35 cellular contexts compared by ENCODE assay signal in genomic region chr10:19531324-19531723, GRCh38.
"Had no signal": no experiment of that assay in that cellular context is flagged by ENCODE, and none has a peak within 500 bp of the region (broad histone marks: within the 10 kb centered on the region; RNA-seq: fewer than 3 reads in every experiment).

No MANE protein-coding gene starts in this region.

- FAIRE-seq: astrocyte, bronchial epithelial cell had no signal

- ATAC-seq: activated naive CD4-positive, alpha-beta T cell treated with anti-CD3 and anti-CD28 coated beads, Interleukin-2, amount 50 U/mL, for 72 hours; activated T-cell treated with anti-CD3 and anti-CD28 coated beads, Interleukin-2, amount 50 U/mL, for 4 hours; body of pancreas; Panc1 had no signal

- H3K36me3 ChIP-seq: adrenal gland, MG63, SJCRH30 had no signal

- H3K27me3 ChIP-seq: adrenal gland, body of pancreas, MG63, SJCRH30 had no signal

- H3K4me1 ChIP-seq: adrenal gland, body of pancreas, SJCRH30 had no signal

- DNase-seq: activated B cell treated with CpG ODN at 0.5 μM for 24 hours; activated CD4-positive, alpha-beta memory T cell treated with anti-CD3 and anti-CD28 coated beads for 36 hours; activated CD4-positive, alpha-beta T cell treated with anti-CD3 and anti-CD28 coated beads for 4 hours; activated CD4-positive, alpha-beta T cell treated with anti-CD3 and anti-CD28 coated beads, Interleukin-2, amount 50 U/mL, for 1 hour; activated CD4-positive, CD25-positive, alpha-beta regulatory T cell treated with anti-CD3 and anti-CD28 coated beads, Interleukin-2, amount 50 U/mL, for 72 hours; activated CD8-positive, alpha-beta memory T cell treated with anti-CD3 and anti-CD28 coated beads, Interleukin-2, amount 50 U/mL, for 4 hours; activated gamma-delta T cell treated with Interleukin-2 at 50 U/mL for 16 hours; activated naive CD4-positive, alpha-beta T cell treated with anti-CD3 and anti-CD28 coated beads for 36 hours; activated T-cell treated with anti-CD3 and anti-CD28 coated beads for 4 hours; activated T-cell treated with anti-CD3 and anti-CD28 coated beads, Interleukin-2, amount 50 U/mL, for 4 hours; adrenal gland; body of pancreas; caudate nucleus; KBM-7; MG63; NCI-H1048; NCI-H1105 treated with DMSO at 0.1 percent for 48 hours; NCI-H1436; NCI-H1694; NCI-H1930; NCI-H2081 treated with DMSO at 0.1 percent for 48 hours; NCI-H226; NCI-H446 treated with DMSO at 0.1 percent for 48 hours; NCI-H69; SHP77; SJCRH30; SW 1271; T-helper 1 cell; T-helper 2 cell; T-helper 9 cell had no signal

- H3K4me3 ChIP-seq: adrenal gland, body of pancreas, MG63, SJCRH30 had no signal

- H3K9me3 ChIP-seq: adrenal gland, body of pancreas, MG63, SJCRH30 had no signal

- H3K27ac ChIP-seq: adrenal gland, body of pancreas, SJCRH30, VCaP had no signal
